13 cellular contexts compared by ENCODE assay signal in genomic region chr6:2794171-2794730, GRCh38. TPM values are rescaled to one million over a fixed set of nuclear protein-coding genes. Genes with fewer than 3 reads are reported as not detected.
DNase-seq lines count a peak whose midpoint lies in the region; ATAC-seq, FAIRE-seq and TF ChIP-seq lines count a peak whose summit lies in the region.
"Had no signal": no experiment of that assay in that cellular context is flagged by ENCODE, and none has a peak within 500 bp of the region (broad histone marks: within the 10 kb centered on the region; RNA-seq: fewer than 3 reads in every experiment).

No MANE protein-coding gene starts in this region.

- H3K4me3 Mint-ChIP-seq in activated CD4-positive, alpha-beta T cell treated with anti-CD3 and anti-CD28 coated beads, Interleukin-2, amount 10 ng/mL, durations not matched to agents 7 days and 5 days = no peak overlapping the region
- no peak overlapping the region for H3K4me3 Mint-ChIP-seq in CD8-positive, alpha-beta T cell
- H3K4me3 Mint-ChIP-seq: WTC11 had no signal

- H3K4me3 ChIP-seq in gastrocnemius medialis = no peak overlapping the region
- H3K4me3 ChIP-seq in CD8-positive, alpha-beta T cell (ENCODE audit: low read depth, low read length) = no peak overlapping the region

- no peaks in the 10 kb centered on the region for H3K27me3 Mint-ChIP-seq in activated CD4-positive, alpha-beta T cell treated with anti-CD3 and anti-CD28 coated beads, Interleukin-2, amount 10 ng/mL, durations not matched to agents 7 days and 5 days
- H3K27me3 Mint-ChIP-seq in CD8-positive, alpha-beta T cell (ENCODE audit: low read depth) = no peaks in the 10 kb centered on the region

- peak overlapping the region; percentile 99 for H3K27ac ChIP-seq in epithelial cell of prostate
- peak overlapping the region in 2 of 4 donors; percentile 49 to 64 for H3K27ac ChIP-seq in gastrocnemius medialis
- no peak overlapping the region for H3K27ac ChIP-seq in CD8-positive, alpha-beta T cell (ENCODE audit: low read depth, low read length)

- no peaks in the 10 kb centered on the region for H3K9me3 ChIP-seq in gastrocnemius medialis
- H3K9me3 ChIP-seq in CD8-positive, alpha-beta T cell (ENCODE audit: low read length) = no peaks in the 10 kb centered on the region

- DNase-seq in activated CD4-positive, alpha-beta T cell treated with anti-CD3 and anti-CD28 coated beads, Interleukin-2, amount 10 ng/mL, durations not matched to agents 7 days and 5 days = no peak
- no peak for DNase-seq in activated CD4-positive, alpha-beta T cell treated with anti-CD3 and anti-CD28 coated beads for 48 hours
- peak; percentile 28 for DNase-seq in RCC 7860 (ENCODE audit: low spot score)
- no peak for DNase-seq in epithelial cell of prostate (ENCODE audit: low read depth, low spot score)
- DNase-seq in gastrocnemius medialis = peak in 1 of 2 donors; percentile 28
- DNase-seq in NOMO-1 treated with dmso at 0.1 percent for 144 hours (lab: John Stamatoyannopoulos, UW; ENCODE audit: unreplicated experiment) = no peak
- DNase-seq in CD8-positive, alpha-beta T cell = no peak
- no peak for DNase-seq in SW 1271 (lab: John Stamatoyannopoulos, UW)
- DNase-seq: ACHN, DND-41, SHP77 treated with DMSO at 0.1 percent for 48 hours had no signal

- POLR2A ChIA-PET in activated CD4-positive, alpha-beta T cell treated with anti-CD3 and anti-CD28 coated beads, Interleukin-2, amount 10 ng/mL, durations not matched to agents 7 days and 5 days (lab: Charles Lee) = no interaction called here
- POLR2A ChIA-PET in CD8-positive, alpha-beta T cell (lab: Charles Lee) = interaction anchor here (1.3 to 1.6 kb wide), 4 partner anchors 9 to 195 kb away, joined by 3 to 5 read pairs (median 4); no protein-coding TSS in a partner anchor

- peak overlapping the region; percentile 90 for H3K27ac Mint-ChIP-seq in activated CD4-positive, alpha-beta T cell treated with anti-CD3 and anti-CD28 coated beads, Interleukin-2, amount 10 ng/mL, durations not matched to agents 7 days and 5 days
- H3K27ac Mint-ChIP-seq in CD8-positive, alpha-beta T cell = no peak overlapping the region

- ATAC-seq in gastrocnemius medialis = peak; percentile 63 to 77
- no peak for ATAC-seq in CD8-positive, alpha-beta T cell
- ATAC-seq: WTC11 had no signal

- CTCF ChIA-PET in activated CD4-positive, alpha-beta T cell treated with anti-CD3 and anti-CD28 coated beads, Interleukin-2, amount 10 ng/mL, durations not matched to agents 7 days and 5 days (lab: Charles Lee) = interaction anchor here (0.8 to 1.2 kb wide), 2 partner anchors 12 to 15 kb away, joined by 3 read pairs; no protein-coding TSS in a partner anchor
- CTCF ChIA-PET in CD8-positive, alpha-beta T cell (lab: Charles Lee) = interaction anchor here (1.1 to 1.6 kb wide), 3 partner anchors 98 to 119 kb away, joined by 3 to 11 read pairs (median 5); no protein-coding TSS in a partner anchor

- intact Hi-C loops in gastrocnemius medialis (cut with DNase I; ENCODE audit: low total_unique reads) = loop anchor here (5.0 kb wide), 1 partner anchor 193 kb away; no protein-coding TSS in a partner anchor
- intact Hi-C loops in CD8-positive, alpha-beta T cell (cut with DNase I, micrococcal nuclease) = loop anchor here in 1 of 2 experiments (5.0 kb wide), 1 partner anchor 118 kb away; no protein-coding TSS in a partner anchor

- FAIRE-seq in RCC 7860 (lab: Jason Lieb, UNC) = no peak
- FAIRE-seq: islet of Langerhans had no signal

- peaks cover 2% of the 10 kb centered on the region for H3K36me3 Mint-ChIP-seq in activated CD4-positive, alpha-beta T cell treated with anti-CD3 and anti-CD28 coated beads, Interleukin-2, amount 10 ng/mL, durations not matched to agents 7 days and 5 days (ENCODE audit: low read depth)
- peaks cover 2% of the 10 kb centered on the region for H3K36me3 Mint-ChIP-seq in CD8-positive, alpha-beta T cell

- H3K27me3 ChIP-seq in gastrocnemius medialis = no peaks in the 10 kb centered on the region
- no peaks in the 10 kb centered on the region for H3K27me3 ChIP-seq in CD8-positive, alpha-beta T cell (ENCODE audit: insufficient read depth, low read length)

- H3K36me3 ChIP-seq in gastrocnemius medialis = no peaks in the 10 kb centered on the region
- H3K36me3 ChIP-seq in CD8-positive, alpha-beta T cell (ENCODE audit: insufficient read depth, low read length) = no peaks in the 10 kb centered on the region

- in situ Hi-C loops in gastrocnemius medialis (cut with MboI; ENCODE audit: low sequenced_read_pairs in 4 of 4) = loop anchor here in 3 of 4 donors (10.0 kb wide), 1 partner anchor 51 kb away; the partner anchor contains the start of gene SERPINB1 (in 3 of the 3)

- peaks cover 23 to 39% of the 10 kb centered on the region in 2 donors for H3K4me1 ChIP-seq in gastrocnemius medialis
- peaks cover 33% of the 10 kb centered on the region for H3K4me1 ChIP-seq in CD8-positive, alpha-beta T cell (ENCODE audit: insufficient read depth, low read length)

- no peak for TF ChIP-seq POLR2A in gastrocnemius medialis (IDR thresholded peaks at IDR 0.05)

- no peak for TF ChIP-seq CTCF in gastrocnemius medialis (IDR thresholded peaks at IDR 0.05 in 4 of 5, conservative IDR thresholded peaks at IDR 0.05 in 1 of 5)
- no peak for TF ChIP-seq CTCF in CD8-positive, alpha-beta T cell (IDR thresholded peaks at IDR 0.05)

- peaks cover 53% of the 10 kb centered on the region for H3K4me1 Mint-ChIP-seq in activated CD4-positive, alpha-beta T cell treated with anti-CD3 and anti-CD28 coated beads, Interleukin-2, amount 10 ng/mL, durations not matched to agents 7 days and 5 days
- H3K4me1 Mint-ChIP-seq in CD8-positive, alpha-beta T cell (ENCODE audit: low read depth) = peaks cover 36% of the 10 kb centered on the region

- peaks cover 2% of the 10 kb centered on the region for H3K9me3 Mint-ChIP-seq in activated CD4-positive, alpha-beta T cell treated with anti-CD3 and anti-CD28 coated beads, Interleukin-2, amount 10 ng/mL, durations not matched to agents 7 days and 5 days
- no peaks in the 10 kb centered on the region for H3K9me3 Mint-ChIP-seq in CD8-positive, alpha-beta T cell
- H3K9me3 Mint-ChIP-seq: WTC11 had no signal

RNA-seq across cellular contexts. Expression of gene WRNIP1, which starts 29.1 kb away (rescaled TPM):
- 10 to 100 TPM; 48.0 to 50.5 TPM for total RNA-seq in activated CD4-positive, alpha-beta T cell treated with anti-CD3 and anti-CD28 coated beads, Interleukin-2, amount 10 ng/mL, durations not matched to agents 7 days and 5 days
- total RNA-seq in gastrocnemius medialis = 10 to 100 TPM; 51.9 to 66.0 (median 57.3) TPM
- 10 to 100 TPM; 21.3 to 23.0 TPM for total RNA-seq in CD8-positive, alpha-beta T cell

RNA-seq across cellular contexts. Expression of gene MYLK4, which starts 43.5 kb away (rescaled TPM):
- under 1 TPM; 0.62 to 0.69 TPM for total RNA-seq in activated CD4-positive, alpha-beta T cell treated with anti-CD3 and anti-CD28 coated beads, Interleukin-2, amount 10 ng/mL, durations not matched to agents 7 days and 5 days
- total RNA-seq in gastrocnemius medialis = 10 to 100 TPM in 3 of 4 donors, 1 to 10 TPM in 1; 2.4 to 46.7 (median 26.9) TPM
- total RNA-seq in CD8-positive, alpha-beta T cell = under 1 TPM; 0.61 to 0.71 TPM

RNA-seq across cellular contexts. Expression of gene SERPINB1, which starts 47.4 kb away (rescaled TPM):
- total RNA-seq in activated CD4-positive, alpha-beta T cell treated with anti-CD3 and anti-CD28 coated beads, Interleukin-2, amount 10 ng/mL, durations not matched to agents 7 days and 5 days = 10 to 100 TPM; 62.8 to 72.8 TPM
- total RNA-seq in gastrocnemius medialis = 10 to 100 TPM; 14.0 to 29.9 (median 24.9) TPM
- total RNA-seq in CD8-positive, alpha-beta T cell = 10 to 100 TPM; 48.8 to 50.7 TPM
